13 cellular contexts compared by ENCODE assay signal in genomic region chr1:91608876-91609275, GRCh38.
DNase-seq lines count a peak whose midpoint lies in the region; ATAC-seq and TF ChIP-seq lines count a peak whose summit lies in the region.
"Had no signal": no experiment of that assay in that cellular context is flagged by ENCODE, and none has a peak within 500 bp of the region (broad histone marks: within the 10 kb centered on the region; RNA-seq: fewer than 3 reads in every experiment).

No MANE protein-coding gene starts in this region.

- no peaks in the 10 kb centered on the region for H3K36me3 ChIP-seq in rectal smooth muscle tissue (ENCODE audit: control insufficient read depth, insufficient read depth, low read length)

- no peak overlapping the region for H3K27ac Mint-ChIP-seq in CD4-positive, alpha-beta T cell
- H3K27ac Mint-ChIP-seq: T-helper 1 cell treated with Interleukin-12 subunit alpha and Interleukin-12 subunit beta and Interleukin-4 antibody, amounts not matched to agents 30 μg/mL and 1 μg/mL, for 36 hours had no signal

- peak overlapping the region; percentile 64 for H3K27ac ChIP-seq in rectal smooth muscle tissue (ENCODE audit: low read depth, low read length)
- no peak overlapping the region for H3K27ac ChIP-seq in CD4-positive, alpha-beta T cell (ENCODE audit: low read depth, low read length)
- H3K27ac ChIP-seq: KMS-11 had no signal

- H3K9me3 ChIP-seq in CD4-positive, alpha-beta T cell (ENCODE audit: control insufficient read depth, low read length), result no peaks in the 10 kb centered on the region

- H3K4me3 ChIP-seq in epithelial cell of proximal tubule (ENCODE audit: low read depth, low read length), result no peak overlapping the region
- H3K4me3 ChIP-seq in rectal smooth muscle tissue (ENCODE audit: low read length), result no peak overlapping the region

- peak; percentile 18 for TF ChIP-seq CTCF in epithelial cell of proximal tubule (conservative IDR thresholded peaks at IDR 0.05; ENCODE audit: low read depth, low read length)
- no peak for TF ChIP-seq CTCF in CD4-positive, alpha-beta T cell (IDR thresholded peaks at IDR 0.05)

- H3K4me3 Mint-ChIP-seq in CD4-positive, alpha-beta T cell, result no peak overlapping the region
- H3K4me3 Mint-ChIP-seq: T-helper 1 cell treated with Interleukin-12 subunit alpha and Interleukin-12 subunit beta and Interleukin-4 antibody, amounts not matched to agents 30 μg/mL and 1 μg/mL, for 36 hours had no signal

- H3K9ac ChIP-seq in rectal smooth muscle tissue (ENCODE audit: low read length), result no peak overlapping the region
- H3K9ac ChIP-seq: KMS-11 had no signal

- no peak for ATAC-seq in GM19467 (IDR thresholded peaks at IDR 0.05; ENCODE audit: unreplicated experiment)
- ATAC-seq in CD4-positive, alpha-beta T cell (ENCODE audit: poor library complexity), result no peak
- ATAC-seq in GM19463 (IDR thresholded peaks at IDR 0.05; ENCODE audit: unreplicated experiment), result no peak

- H3K36me3 Mint-ChIP-seq in CD4-positive, alpha-beta T cell (ENCODE audit: low read depth), result no peaks in the 10 kb centered on the region

- CTCF ChIA-PET in CD4-positive, alpha-beta T cell (lab: Charles Lee), result no interaction called here

- no peaks in the 10 kb centered on the region for H3K27me3 ChIP-seq in rectal smooth muscle tissue (ENCODE audit: control insufficient read depth, insufficient read depth, low read length)
- H3K27me3 ChIP-seq in CD4-positive, alpha-beta T cell (ENCODE audit: control insufficient read depth, insufficient read depth, low read length), result no peaks in the 10 kb centered on the region

- no peaks in the 10 kb centered on the region for H3K27me3 Mint-ChIP-seq in CD4-positive, alpha-beta T cell

- H3K4me1 Mint-ChIP-seq in CD4-positive, alpha-beta T cell (ENCODE audit: low read depth), result no peaks in the 10 kb centered on the region

- POLR2A ChIA-PET in CD4-positive, alpha-beta T cell (lab: Charles Lee), result no interaction called here

- intact Hi-C loops in CD4-positive, alpha-beta T cell (cut with DNase I, micrococcal nuclease), result no loop called here

- peaks cover 5% of the 10 kb centered on the region for H3K4me1 ChIP-seq in rectal smooth muscle tissue (ENCODE audit: control insufficient read depth, insufficient read depth, low read length)

- DNase-seq in EH (ENCODE audit: low read depth) (peak; percentile 88), NCI-H146 treated with DMSO at 0.1 percent for 48 hours (lab: John Stamatoyannopoulos, UW; ENCODE audit: unreplicated experiment) (peak; percentile 42), epithelial cell of proximal tubule (ENCODE audit: low read depth) (peak; percentile 64)
- DNase-seq in CD4-positive, alpha-beta T cell, result no peak
- no peak for DNase-seq in activated CD8-positive, alpha-beta memory T cell treated with anti-CD3 and anti-CD28 coated beads, Interleukin-2, amount 50 U/mL, for 4 hours
- DNase-seq: activated CD4-positive, alpha-beta T cell treated with anti-CD3 and anti-CD28 coated beads for 4 hours; erythroblast; NCI-H2107 had no signal

- no peaks in the 10 kb centered on the region for H3K9me3 Mint-ChIP-seq in CD4-positive, alpha-beta T cell
- H3K9me3 Mint-ChIP-seq: T-helper 1 cell treated with Interleukin-12 subunit alpha and Interleukin-12 subunit beta and Interleukin-4 antibody, amounts not matched to agents 30 μg/mL and 1 μg/mL, for 36 hours had no signal

Comparison
In these comparisons a context has a peak if more than half of its experiments do, and no peak if none do; other contexts are left out.
1. DNase-seq: peak in EH (single experiment), NCI-H146 treated with DMSO at 0.1 percent for 48 hours (single experiment) and epithelial cell of proximal tubule (single experiment); none in CD4-positive, alpha-beta T cell (0 of 10) and activated CD8-positive, alpha-beta memory T cell treated with anti-CD3 and anti-CD28 coated beads, Interleukin-2, amount 50 U/mL, for 4 hours (single experiment).